Comparison of ENCODE assay signal across 10 cellular contexts in the genomic region with DNA sequence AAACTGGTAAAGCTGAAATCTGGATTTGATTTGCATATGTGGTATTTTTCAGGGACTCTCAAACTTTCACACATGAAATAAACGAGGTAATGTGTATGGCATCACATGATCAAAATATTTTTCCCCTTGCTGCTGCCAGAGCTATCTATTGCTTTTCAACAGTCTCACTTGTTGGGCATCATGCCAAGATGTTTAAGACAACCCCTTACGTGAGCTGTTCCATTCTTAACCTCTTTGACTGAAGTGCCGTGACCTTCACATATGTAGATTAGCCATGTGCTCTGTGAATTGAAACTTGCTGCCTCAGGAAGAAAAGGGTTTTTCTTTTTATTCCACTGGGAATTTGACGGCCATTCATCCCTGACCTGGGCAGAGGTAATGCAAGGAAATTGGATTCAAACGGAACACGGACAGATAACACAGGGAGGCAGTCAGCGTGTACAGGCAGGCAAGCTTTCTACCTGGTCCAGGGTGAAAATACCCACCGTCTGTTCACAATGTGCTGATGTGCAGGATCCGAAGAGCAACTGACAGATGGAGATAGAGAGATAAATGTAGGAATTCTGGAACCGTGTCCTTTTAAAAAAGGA. TPM values are rescaled to one million over a fixed set of nuclear protein-coding genes. Genes with fewer than 3 reads are reported as not detected.
DNase-seq lines count a peak whose midpoint lies in the region; FAIRE-seq and TF ChIP-seq lines count a peak whose summit lies in the region.
"Had no signal": no experiment of that assay in that cellular context is flagged by ENCODE, and none has a peak within 500 bp of the region (broad histone marks: within the 10 kb centered on the region; RNA-seq: fewer than 3 reads in every experiment).

No MANE protein-coding gene starts in this region.

- no peak overlapping the region for H3K56ac ChIP-seq in H9 (ENCODE audit: insufficient read length, low read depth, low read length)

- peaks cover 17% of the 10 kb centered on the region for H3K4me1 ChIP-seq in H9 (ENCODE audit: insufficient read depth, low read length)
- H3K4me1 ChIP-seq in keratinocyte (ENCODE audit: control insufficient read depth, extremely low read depth, insufficient read depth, low read length): peaks cover 15% of the 10 kb centered on the region
- H3K4me1 ChIP-seq in vagina: peaks cover 95% of the 10 kb centered on the region

- no peaks in the 10 kb centered on the region for H3K9me3 Mint-ChIP-seq in H9
- H3K9me3 Mint-ChIP-seq in T-helper 2 cell treated with Interferon-gamma antibody and Interleukin-4, amounts not matched to agents 5 μg/mL and 100 μg/mL, for 36 hours: no peaks in the 10 kb centered on the region

- no peak overlapping the region for H2BK5ac ChIP-seq in H9 (ENCODE audit: insufficient read length, low read length)

- H4K20me1 ChIP-seq in H9 (ENCODE audit: control insufficient read depth, insufficient read depth, insufficient read length) (no peaks in the 10 kb centered on the region), keratinocyte (ENCODE audit: control insufficient read depth, extremely low read depth, insufficient read depth, low read length) (peaks cover 3% of the 10 kb centered on the region)

- intact Hi-C loops in vagina (cut with DNase I): no loop called here

- H3K27ac ChIP-seq in H9 (ENCODE audit: insufficient read length, low read depth, low read length) (no peak overlapping the region), keratinocyte (ENCODE audit: control insufficient read depth, insufficient read depth, low read length) (peak overlapping the region; percentile 11), vagina (no peak overlapping the region)
- H3K27ac ChIP-seq: 22Rv1, VCaP had no signal

- dilution Hi-C loops in keratinocyte (cut with MboI; ENCODE audit: extremely low pct_ligation_motif_present, low sequenced_read_pairs): no loop called here

- peak overlapping the region; percentile 12 to 47; a peak in 3 of 5 replicates for H3K4me3 Mint-ChIP-seq in H9
- H3K4me3 Mint-ChIP-seq in T-helper 2 cell treated with Interferon-gamma antibody and Interleukin-4, amounts not matched to agents 5 μg/mL and 100 μg/mL, for 36 hours: no peak overlapping the region

- no peak overlapping the region for H2BK15ac ChIP-seq in H9 (ENCODE audit: low read depth, low read length)

- WGBS in H9 (ENCODE audit: extremely low coverage, insufficient read length, low lambda C conversion rate): no CpG with 5 or more reads among the region's 10 CpGs

- H3K4me2 ChIP-seq in H9 (ENCODE audit: insufficient read depth, insufficient read length, low read length) (peak overlapping the region; percentile 77), keratinocyte (ENCODE audit: control insufficient read depth, extremely low read depth, insufficient read depth, low read depth, low read length) (peak overlapping the region; percentile 55)

- H2AFZ ChIP-seq in H9 (ENCODE audit: low read length) (no peak overlapping the region), keratinocyte (ENCODE audit: control insufficient read depth, low read length) (no peak overlapping the region)

- H3K27me3 ChIP-seq in H9 (ENCODE audit: insufficient read depth, low read length): no peaks in the 10 kb centered on the region
- H3K27me3 ChIP-seq in keratinocyte (ENCODE audit: control insufficient read depth, extremely low read depth, insufficient read depth, low read length): no peaks in the 10 kb centered on the region
- no peaks in the 10 kb centered on the region for H3K27me3 ChIP-seq in vagina

- H3K9me3 ChIP-seq in H9 (ENCODE audit: control insufficient read depth, low read depth, low read length): no peaks in the 10 kb centered on the region
- H3K9me3 ChIP-seq in keratinocyte (ENCODE audit: control insufficient read depth, low read depth, low read length): no peaks in the 10 kb centered on the region
- H3K9me3 ChIP-seq in vagina: no peaks in the 10 kb centered on the region

- peaks cover 2% of the 10 kb centered on the region for H3K23me2 ChIP-seq in H9 (ENCODE audit: insufficient read length, low read depth, low read length, poor library complexity, severe bottlenecking)

- H3K9ac ChIP-seq in H9 (ENCODE audit: extremely low read depth, insufficient read length, low read length): no peak overlapping the region
- H3K9ac ChIP-seq in keratinocyte (ENCODE audit: control insufficient read depth, extremely low read depth, insufficient read depth, low read length): no peak overlapping the region

- TF ChIP-seq POLR2A in vagina (IDR thresholded peaks at IDR 0.05): no peak

- H2BK20ac ChIP-seq in H9 (ENCODE audit: low read depth, low read length, poor library complexity, severe bottlenecking): no peak overlapping the region

- H3K36me3 ChIP-seq in keratinocyte (ENCODE audit: control insufficient read depth in 2 of 2, extremely low read depth in 1 of 2, insufficient read depth in 2 of 2, low read length in 2 of 2): no peaks in the 10 kb centered on the region
- H3K36me3 ChIP-seq in vagina: no peaks in the 10 kb centered on the region

- H3K79me2 ChIP-seq in H9 (ENCODE audit: insufficient read depth, low read length) (peaks cover 58% of the 10 kb centered on the region; the same call in 1 of the 2 replicates), keratinocyte (ENCODE audit: control insufficient read depth, insufficient read depth, low read length) (peaks cover 94% of the 10 kb centered on the region)

- H3K4ac ChIP-seq in H9 (ENCODE audit: low read depth, low read length): no peak overlapping the region

- no peak overlapping the region for H4K91ac ChIP-seq in H9 (ENCODE audit: insufficient read length, low read depth, low read length)

- H3K18ac ChIP-seq in H9 (ENCODE audit: insufficient read length, low read depth, low read length): peak overlapping the region; percentile 56

- H3K4me1 Mint-ChIP-seq in H9: peaks cover 85 to 87% of the 10 kb centered on the region in 2 experiments
- H3K4me1 Mint-ChIP-seq in T-helper 2 cell treated with Interferon-gamma antibody and Interleukin-4, amounts not matched to agents 5 μg/mL and 100 μg/mL, for 36 hours (ENCODE audit: low read depth): peaks cover 26% of the 10 kb centered on the region

- no peak overlapping the region for H2BK120ac ChIP-seq in H9 (ENCODE audit: low read depth, low read length, poor library complexity, severe bottlenecking)

- no peak overlapping the region for H3K23ac ChIP-seq in H9 (ENCODE audit: insufficient read length, low read depth, low read length)

- no peak overlapping the region for H4K5ac ChIP-seq in H9 (ENCODE audit: insufficient read length, low read depth, low read length)

- TF ChIP-seq CTCF in H9 (conservative IDR thresholded peaks at IDR 0.05): no peak
- no peak for TF ChIP-seq CTCF in keratinocyte (optimal IDR thresholded peaks at IDR 0.05 in 1 of 3, IDR thresholded peaks at IDR 0.05 in 1 of 3, conservative IDR thresholded peaks at IDR 0.05 in 1 of 3; ENCODE audit: extremely low read depth in 1 of 3, insufficient read depth in 2 of 3, low read length in 3 of 3)
- no peak for TF ChIP-seq CTCF in vagina (IDR thresholded peaks at IDR 0.05)

- no peak overlapping the region for H3K14ac ChIP-seq in H9 (ENCODE audit: insufficient read depth, low read length)

- H3K4me3 ChIP-seq in keratinocyte (ENCODE audit: control insufficient read depth in 2 of 3, extremely low read depth in 1 of 3, insufficient read depth in 2 of 3, low read depth in 1 of 3, low read length in 3 of 3) (peak overlapping the region in 1 of 3 experiments; percentile 22), vagina (no peak overlapping the region)

- peak; percentile 76 for FAIRE-seq in keratinocyte (lab: Jason Lieb, UNC)

- H3T11ph ChIP-seq in H9 (ENCODE audit: low read length): no peak overlapping the region

- H3K27me3 Mint-ChIP-seq in H9 (ENCODE audit: low read depth): no peaks in the 10 kb centered on the region
- H3K27me3 Mint-ChIP-seq in T-helper 2 cell treated with Interferon-gamma antibody and Interleukin-4, amounts not matched to agents 5 μg/mL and 100 μg/mL, for 36 hours (ENCODE audit: low read depth): no peaks in the 10 kb centered on the region

- H3K79me1 ChIP-seq in H9 (ENCODE audit: insufficient read depth, low read depth, low read length, poor library complexity, severe bottlenecking): no peaks in the 10 kb centered on the region

- no peaks in the 10 kb centered on the region for H3K9me1 ChIP-seq in keratinocyte (ENCODE audit: control insufficient read depth, extremely low read depth, insufficient read depth, low read length)

- H3K36me3 Mint-ChIP-seq in H9 (ENCODE audit: insufficient read depth in 1 of 3, low read depth in 3 of 3): 0 out of 7 replicates have a peak, but pooled peaks cover 0 to under 1% (median 0%) of the 10 kb centered on the region in 3 experiments
- H3K36me3 Mint-ChIP-seq in T-helper 2 cell treated with Interferon-gamma antibody and Interleukin-4, amounts not matched to agents 5 μg/mL and 100 μg/mL, for 36 hours (ENCODE audit: low read depth): peaks cover 6% of the 10 kb centered on the region

- no peak overlapping the region for H2BK12ac ChIP-seq in H9 (ENCODE audit: insufficient read length, low read depth, low read length)

- DNase-seq in DMS53 (lab: John Stamatoyannopoulos, UW) (peak; percentile 11), DMS53 treated with DMSO at 0.1 percent for 48 hours (lab: John Stamatoyannopoulos, UW; ENCODE audit: unreplicated experiment) (no peak), H9 (no peak), NCI-H128 (lab: John Stamatoyannopoulos, UW; ENCODE audit: unreplicated experiment) (peak; percentile 82), keratinocyte (ENCODE audit: low read depth, low spot score) (peak; percentile 44), vagina (ENCODE audit: extremely low spot score in 2 of 2) (no peak)
- DNase-seq in activated CD4-positive, alpha-beta T cell treated with anti-CD3 and anti-CD28 coated beads, Interleukin-2, amount 50 U/mL, for 4 hours: peak; percentile 8
- no peak for DNase-seq in T-helper 2 cell treated with Interferon-gamma antibody and Interleukin-4, amounts not matched to agents 5 μg/mL and 100 μg/mL, for 36 hours (ENCODE audit: low spot score)

- no peak overlapping the region for H2AK5ac ChIP-seq in H9 (ENCODE audit: insufficient read length, low read length)

- H4K8ac ChIP-seq in H9 (replicated peaks; ENCODE audit: insufficient read length, low read depth, low read length): no peak overlapping the region

- peak overlapping the region; percentile 2 to 21 (median 4); a peak in 4 of 7 replicates for H3K27ac Mint-ChIP-seq in H9
- no peak overlapping the region for H3K27ac Mint-ChIP-seq in T-helper 2 cell treated with Interferon-gamma antibody and Interleukin-4, amounts not matched to agents 5 μg/mL and 100 μg/mL, for 36 hours

RNA-seq across cellular contexts. Expression of a gene that starts 14.2 kb away (rescaled TPM):
- 86.2 and 88.2 TPM in 2 replicates for total RNA-seq in H9 (2021)
- polyA plus RNA-seq in keratinocyte: 12.6 to 16.6 TPM (median 14.9 TPM) in 3 replicates
- 23.5 TPM for polyA plus RNA-seq in keratinocyte (2011; ENCODE audit: low read depth)
- polyA plus RNA-seq in keratinocyte (2011; cell fraction: cytosol; rRNA removed): 13.7 and 14.6 TPM in 2 replicates
- polyA plus RNA-seq in keratinocyte (2011; cell fraction: nucleus; rRNA removed): 32.4 and 41.3 TPM in 2 replicates
- 20.5 and 22.2 TPM in 2 replicates for polyA plus RNA-seq in keratinocyte (2012; ENCODE audit: low replicate concordance)
- polyA minus RNA-seq in keratinocyte: 57.6 to 94.5 TPM (median 76.6 TPM) in 3 replicates
- polyA minus RNA-seq in keratinocyte (2011; cell fraction: cytosol; rRNA and poly(A)+ RNA removed): 35.5 TPM
- polyA minus RNA-seq in keratinocyte (2011; cell fraction: nucleus; rRNA and poly(A)+ RNA removed): 90.7 and 153 TPM in 2 replicates
- total RNA-seq in vagina: 141 TPM

Comparison
In these comparisons a context has a peak if more than half of its experiments do, and no peak if none do; other contexts are left out.
1. DNase-seq: peak in DMS53 (single experiment), NCI-H128 (single experiment), activated CD4-positive, alpha-beta T cell treated with anti-CD3 and anti-CD28 coated beads, Interleukin-2, amount 50 U/mL, for 4 hours (2 of 2) and keratinocyte (single experiment); none in DMS53 treated with DMSO at 0.1 percent for 48 hours (single experiment), H9 (single experiment), T-helper 2 cell treated with Interferon-gamma antibody and Interleukin-4, amounts not matched to agents 5 μg/mL and 100 μg/mL, for 36 hours (single experiment) and vagina (0 of 2).